In genomic region chr15:41603941-41604660, GRCh38 we compare ENCODE assay signal across 1 cellular context.
A peak's percentile ranks its signal among the peaks of the same experiment; 100 is the strongest.
TF ChIP-seq lines count a peak whose summit lies in the region.

No MANE protein-coding gene starts in this region.

TF ChIP-seq in K562, 482 proteins besides CTCF, POLR2A, EP300 and RAD21 (continued from another document and continues in another):
- TF ChIP-seq NKRF (IDR thresholded peaks at IDR 0.05; ENCODE audit: borderline replicate concordance) = peak; percentile 25; the same call in 1 of the 2 replicates
- TF ChIP-seq THRA (IDR thresholded peaks at IDR 0.05) = no peak
- peak; percentile 50 for TF ChIP-seq L3MBTL2 (IDR thresholded peaks at IDR 0.05)
- no peak for TF ChIP-seq PTRF (tag; IDR thresholded peaks at IDR 0.05)
- TF ChIP-seq DEAF1 (CRISPR knock-in tag; IDR thresholded peaks at IDR 0.05) = 0 out of 2 replicates have a peak, but pooled peaks have one; percentile 27
- TF ChIP-seq HBP1 (CRISPR knock-in tag; IDR thresholded peaks at IDR 0.05) = no peak
- TF ChIP-seq KHSRP (IDR thresholded peaks at IDR 0.05) = no peak
- TF ChIP-seq PRMT5 (CRISPR knock-in tag; IDR thresholded peaks at IDR 0.05) = no peak
- no peak for TF ChIP-seq JUN (IDR thresholded peaks at IDR 0.05; ENCODE audit: borderline replicate concordance, low read depth, low read length)
- no peak for TF ChIP-seq JUN (CRISPR knock-in tag; IDR thresholded peaks at IDR 0.05; ENCODE audit: borderline replicate concordance)
- TF ChIP-seq ZNF75A (CRISPR knock-in tag; IDR thresholded peaks at IDR 0.05) = no peak
- TF ChIP-seq IRF9 (tag; IDR thresholded peaks at IDR 0.05) = no peak
- no peak for TF ChIP-seq ESRRB (CRISPR knock-in tag; IDR thresholded peaks at IDR 0.05; ENCODE audit: borderline replicate concordance)
- TF ChIP-seq ERF (CRISPR knock-in tag; IDR thresholded peaks at IDR 0.05) = no peak
- no peak for TF ChIP-seq NFE2L1 (tag; IDR thresholded peaks at IDR 0.05; ENCODE audit: borderline replicate concordance, low read depth)
- TF ChIP-seq PKNOX1 (IDR thresholded peaks at IDR 0.05) = no peak
- TF ChIP-seq PBX2 (CRISPR knock-in tag; IDR thresholded peaks at IDR 0.05; ENCODE audit: low read depth) = no peak
- peak; percentile 54; the same call in 1 of the 2 replicates for TF ChIP-seq PBX2 (tag; conservative IDR thresholded peaks at IDR 0.05; ENCODE audit: low read depth)
- no peak for TF ChIP-seq STAT6 (CRISPR knock-in tag; IDR thresholded peaks at IDR 0.05)
- TF ChIP-seq JUND (IDR thresholded peaks at IDR 0.05; ENCODE audit: borderline replicate concordance, low read depth, low read length) = no peak
- TF ChIP-seq JUND (tag; IDR thresholded peaks at IDR 0.05; ENCODE audit: borderline replicate concordance, low read depth, low read length) = no peak
- no peak for TF ChIP-seq SMAD2 (IDR thresholded peaks at IDR 0.05; ENCODE audit: low read depth, low read length)
- no peak for TF ChIP-seq ZNF232 (CRISPR knock-in tag; IDR thresholded peaks at IDR 0.05)
- no peak for TF ChIP-seq SP1 (CRISPR knock-in tag; IDR thresholded peaks at IDR 0.05)
- TF ChIP-seq HDAC3 (IDR thresholded peaks at IDR 0.05; ENCODE audit: borderline replicate concordance, partially characterized antibody) = no peak
- TF ChIP-seq ARID2 (IDR thresholded peaks at IDR 0.05) = peak; percentile 87
- 0 out of 2 replicates have a peak, but pooled peaks have one; percentile 15 for TF ChIP-seq GABPA (tag; conservative IDR thresholded peaks at IDR 0.05; ENCODE audit: low read depth)
- TF ChIP-seq NCOA6 (IDR thresholded peaks at IDR 0.05) = no peak
- TF ChIP-seq ZBTB34 (CRISPR knock-in tag; IDR thresholded peaks at IDR 0.05) = no peak
- no peak for TF ChIP-seq ILF3 (IDR thresholded peaks at IDR 0.05; ENCODE audit: borderline replicate concordance)
- no peak for TF ChIP-seq FOXA3 (CRISPR knock-in tag; conservative IDR thresholded peaks at IDR 0.05 in 1 of 2, IDR thresholded peaks at IDR 0.05 in 1 of 2)
- TF ChIP-seq BRD9 (IDR thresholded peaks at IDR 0.05; ENCODE audit: low read depth, partially characterized antibody) = no peak
- TF ChIP-seq ETV6 (IDR thresholded peaks at IDR 0.05; ENCODE audit: borderline replicate concordance in 1 of 2, low read depth in 2 of 2, low read length in 1 of 2) = no peak
- TF ChIP-seq ETV6 (CRISPR knock-in tag; IDR thresholded peaks at IDR 0.05; ENCODE audit: borderline replicate concordance) = no peak
- TF ChIP-seq CBX8 (IDR thresholded peaks at IDR 0.05; ENCODE audit: borderline replicate concordance, extremely low read depth, low read depth, low read length, poor library complexity, severe bottlenecking) = peak; percentile 31
- no peak for TF ChIP-seq CEBPB (tag; IDR thresholded peaks at IDR 0.05)
